In genomic region chr5:137649228-137649890, GRCh38 we compare ENCODE assay signal across 11 cellular contexts.
DNase-seq lines count a peak whose midpoint lies in the region; ATAC-seq and TF ChIP-seq lines count a peak whose summit lies in the region.
"Had no signal": no experiment of that assay in that cellular context is flagged by ENCODE, and none has a peak within 500 bp of the region (broad histone marks: within the 10 kb centered on the region; RNA-seq: fewer than 3 reads in every experiment).

No MANE protein-coding gene starts in this region.

- peak; percentile 59 for DNase-seq in AG10803 (ENCODE audit: low read depth)
- peak; percentile 87 for DNase-seq in NCI-H2029 (lab: John Stamatoyannopoulos, UW)
- peak; percentile 75 for DNase-seq in cerebellum (ENCODE audit: low spot score)
- DNase-seq in left kidney (ENCODE audit: low read depth, low spot score): peak; percentile 36
- DNase-seq in activated CD4-positive, CD25-positive, alpha-beta regulatory T cell (lab: John Stamatoyannopoulos, UW): no peak
- DNase-seq in posterior vena cava (ENCODE audit: low spot score): no peak
- DNase-seq: NCI-H526; stimulated activated naive CD4-positive, alpha-beta T cell had no signal

- no peak for TF ChIP-seq CTCF in AG10803 (conservative IDR thresholded peaks at IDR 0.05; ENCODE audit: low read length)

- intact Hi-C loops in posterior vena cava (cut with DNase I): no loop called here

- no peak for ATAC-seq in GM19467 (IDR thresholded peaks at IDR 0.05; ENCODE audit: unreplicated experiment)
- no peak for ATAC-seq in GM18520 (IDR thresholded peaks at IDR 0.05; ENCODE audit: unreplicated experiment)
- ATAC-seq: gastroesophageal sphincter had no signal

- H3K4me3 ChIP-seq in AG10803 (ENCODE audit: low read length): no peak overlapping the region
- H3K4me3 ChIP-seq: gastroesophageal sphincter had no signal

Comparison
In these comparisons a context has a peak if more than half of its experiments do, and no peak if none do; other contexts are left out.
1. DNase-seq: peak in AG10803 (single experiment), NCI-H2029 (single experiment), cerebellum (single experiment) and left kidney (single experiment); none in activated CD4-positive, CD25-positive, alpha-beta regulatory T cell (0 of 4) and posterior vena cava (single experiment).